ENCODE assay signal across 8 cellular contexts in genomic region chr12:124754949-124755800, GRCh38.
DNase-seq lines count a peak whose midpoint lies in the region; ATAC-seq, FAIRE-seq and TF ChIP-seq lines count a peak whose summit lies in the region.

No MANE protein-coding gene starts in this region.

- H3K9me1 ChIP-seq in K562 (ENCODE audit: control insufficient read depth, insufficient read depth, low read length): no peaks in the 10 kb centered on the region

- peaks cover 8 to 12% of the 10 kb centered on the region in 2 donors for H3K9me3 Mint-ChIP-seq in stimulated activated naive B cell treated with anti-CD40 and anti-IgM and Interleukin-4, amounts not matched to agents 10 μg/mL and 1 μg/mL and 100 μg/mL, for 72 hours

- POLR2A ChIA-PET in K562 (lab: Yijun Ruan, JAX): interaction anchor here (1.0 kb wide), 1 partner anchor 156 kb away, joined by 3 read pairs; no protein-coding TSS in a partner anchor
- POLR2A ChIA-PET in OCI-LY7 (lab: Charles Lee): no interaction called here

- H3K9me2 ChIP-seq in OCI-LY7 (ENCODE audit: insufficient read depth, low read length): no peaks in the 10 kb centered on the region

- peaks cover 0 to 10% of the 10 kb centered on the region in 2 experiments; a peak in 1 of 5 replicates for H3K4me1 ChIP-seq in K562 (replicated peaks in 1 of 2; ENCODE audit: control insufficient read depth in 2 of 2, insufficient read depth in 2 of 2, low read length in 2 of 2)
- no peaks in the 10 kb centered on the region for H3K4me1 ChIP-seq in OCI-LY7 (ENCODE audit: insufficient read depth, low read length, poor library complexity, severe bottlenecking)

- H3K27ac ChIP-seq in K562 (ENCODE audit: extremely low read depth, low read depth, low read length) (no peak overlapping the region), OCI-LY7 (ENCODE audit: low read depth, low read length, poor library complexity, severe bottlenecking) (no peak overlapping the region)

- in situ Hi-C loops in K562 (cut with MboI): no loop called here

- no peak overlapping the region for H2AFZ ChIP-seq in K562 (ENCODE audit: low read depth, low read length)
- no peak overlapping the region for H2AFZ ChIP-seq in OCI-LY7 (ENCODE audit: low read length)

- TF ChIP-seq RAD21 in K562 (CRISPR knock-in tag; conservative IDR thresholded peaks at IDR 0.05 in 1 of 2, IDR thresholded peaks at IDR 0.05 in 1 of 2): no peak

- H3K4me1 Mint-ChIP-seq in stimulated activated naive B cell treated with anti-CD40 and anti-IgM and Interleukin-4, amounts not matched to agents 10 μg/mL and 1 μg/mL and 100 μg/mL, for 72 hours: peaks cover 16 to 21% of the 10 kb centered on the region in 2 donors

- H3K4me2 ChIP-seq in K562 (ENCODE audit: insufficient read depth, low read length): no peak overlapping the region
- no peak overlapping the region for H3K4me2 ChIP-seq in OCI-LY7 (ENCODE audit: low read length)

- peaks cover 0 to 7% of the 10 kb centered on the region in 2 donors for H3K36me3 Mint-ChIP-seq in stimulated activated naive B cell treated with anti-CD40 and anti-IgM and Interleukin-4, amounts not matched to agents 10 μg/mL and 1 μg/mL and 100 μg/mL, for 72 hours

- intact Hi-C loops in K562 (cut with micrococcal nuclease) (loop anchor here (5.0 kb wide), 2 partner anchors 188 to 718 kb away; partner anchors contain the start of gene NCOR2), OCI-LY7 (cut with micrococcal nuclease; ENCODE audit: unreplicated experiment) (loop anchor here (5.0 kb wide), 1 partner anchor 718 kb away; no protein-coding TSS in a partner anchor)

- H3K4me3 ChIP-seq in K562 (no peak overlapping the region), OCI-LY7 (ENCODE audit: low read depth, low read length, poor library complexity, severe bottlenecking) (no peak overlapping the region)

- no peak overlapping the region for H3K9ac ChIP-seq in K562 (ENCODE audit: insufficient read depth in 1 of 2, low read depth in 2 of 2, low read length in 2 of 2)

- BruUV-seq in K562 (replicated peaks; lab: Mats Ljungman, UMichigan) (no TSS peak), OCI-LY7 (replicated peaks; lab: Mats Ljungman, UMichigan) (no TSS peak)

- no peak for TF ChIP-seq EP300 in K562 (IDR thresholded peaks at IDR 0.05; ENCODE audit: low read length)

- H3K27me3 ChIP-seq in K562 (ENCODE audit: control insufficient read depth in 2 of 2, insufficient read depth in 2 of 2, low read length in 2 of 2): peaks cover 61 to 91% of the 10 kb centered on the region in 2 experiments

- FAIRE-seq in K562 (lab: Jason Lieb, UNC): no peak

- H3K36me3 ChIP-seq in K562 (ENCODE audit: control insufficient read depth, insufficient read depth, low read length): no peaks in the 10 kb centered on the region
- H3K36me3 ChIP-seq in OCI-LY7 (ENCODE audit: insufficient read depth, low read length): no peaks in the 10 kb centered on the region

- H3K79me2 ChIP-seq in K562 (ENCODE audit: control insufficient read depth, insufficient read depth, low read length) (no peaks in the 10 kb centered on the region), OCI-LY7 (ENCODE audit: insufficient read depth, low read depth, low read length) (no peaks in the 10 kb centered on the region)

- no peak overlapping the region for H3K27ac Mint-ChIP-seq in stimulated activated naive B cell treated with anti-CD40 and anti-IgM and Interleukin-4, amounts not matched to agents 10 μg/mL and 1 μg/mL and 100 μg/mL, for 72 hours

- peak; percentile 74 for ATAC-seq in GM19438 (IDR thresholded peaks at IDR 0.05; ENCODE audit: low read depth, unreplicated experiment)
- ATAC-seq in K562: peak; percentile 22; the same call in 2 of the 3 replicates
- ATAC-seq in stimulated activated naive B cell treated with anti-CD40 and anti-IgM and Interleukin-4, amounts not matched to agents 10 μg/mL and 1 μg/mL and 100 μg/mL, for 72 hours (replicated peaks): peak; percentile 44 to 48

- peak; percentile 89 for DNase-seq in NCI-H2196 treated with DMSO at 0.1 percent for 48 hours (lab: John Stamatoyannopoulos, UW; ENCODE audit: unreplicated experiment)
- no peak for DNase-seq in K562 (ENCODE audit: extremely low read depth in 1 of 4, low spot score in 3 of 4)
- DNase-seq in iris pigment epithelial cell (ENCODE audit: low read depth): peak; percentile 95
- no peak for DNase-seq in stimulated activated naive B cell treated with anti-CD40 and anti-IgM and Interleukin-4, amounts not matched to agents 10 μg/mL and 1 μg/mL and 100 μg/mL, for 72 hours
- DNase-seq in OCI-LY7 (ENCODE audit: low spot score): no peak
- DNase-seq in stimulated activated CD4-positive, alpha-beta T cell treated with anti-CD3 and anti-CD28 coated beads, Interleukin-4, amount 100 ng/mL, for 1 hour: no peak
- DNase-seq in activated CD4-positive, alpha-beta T cell treated with anti-CD3 and anti-CD28 coated beads for 48 hours: no peak

- WGBS in K562 (ENCODE audit: insufficient coverage, low coverage, missing lambda C conversion rate): 2% methylated on average over 16 of the region's 20 CpGs

- TF ChIP-seq POLR2A in K562 (conservative IDR thresholded peaks at IDR 0.05): no peak

- no peak for TF ChIP-seq CTCF in K562 (IDR thresholded peaks at IDR 0.05 in 2 of 3, conservative IDR thresholded peaks at IDR 0.05 in 1 of 3; ENCODE audit: insufficient read depth in 2 of 3, low read depth in 1 of 3, low read length in 3 of 3)
- TF ChIP-seq CTCF in OCI-LY7 (conservative IDR thresholded peaks at IDR 0.05; ENCODE audit: low read length): no peak

- peaks cover 44 to 47% of the 10 kb centered on the region in 2 donors for H3K27me3 Mint-ChIP-seq in stimulated activated naive B cell treated with anti-CD40 and anti-IgM and Interleukin-4, amounts not matched to agents 10 μg/mL and 1 μg/mL and 100 μg/mL, for 72 hours

- no peak overlapping the region for H3K4me3 Mint-ChIP-seq in stimulated activated naive B cell treated with anti-CD40 and anti-IgM and Interleukin-4, amounts not matched to agents 10 μg/mL and 1 μg/mL and 100 μg/mL, for 72 hours

- peaks cover 10% of the 10 kb centered on the region for H3K9me3 ChIP-seq in K562 (replicated peaks; ENCODE audit: control insufficient read depth, insufficient read depth, low read depth, low read length)
- H3K9me3 ChIP-seq in OCI-LY7 (ENCODE audit: low read length): no peaks in the 10 kb centered on the region

- CTCF ChIA-PET in K562 (lab: Yijun Ruan, JAX; ENCODE audit: low intra/inter-chr PET ratio) (no interaction called here), OCI-LY7 (lab: Charles Lee; ENCODE audit: unreplicated experiment) (no interaction called here)

- H4K20me1 ChIP-seq in K562 (replicated peaks; ENCODE audit: control insufficient read depth, insufficient read depth, low read length) (no peaks in the 10 kb centered on the region; the same call in 1 of the 2 replicates), OCI-LY7 (ENCODE audit: insufficient read depth, low read length) (no peaks in the 10 kb centered on the region)

TF ChIP-seq in K562, 482 proteins besides CTCF, POLR2A, EP300 and RAD21 (continues in another document):
- TF ChIP-seq ZNF445 (CRISPR knock-in tag; IDR thresholded peaks at IDR 0.05; ENCODE audit: low read depth) (no peak), L3MBTL2 (IDR thresholded peaks at IDR 0.05) (no peak), ZNF609 (CRISPR knock-in tag; IDR thresholded peaks at IDR 0.05; ENCODE audit: borderline replicate concordance) (no peak), ZNF121 (CRISPR knock-in tag; conservative IDR thresholded peaks at IDR 0.05) (no peak), TEAD4 (IDR thresholded peaks at IDR 0.05; ENCODE audit: low read length) (no peak), TEAD4 (CRISPR knock-in tag; IDR thresholded peaks at IDR 0.05; ENCODE audit: borderline replicate concordance) (no peak), MCM5 (IDR thresholded peaks at IDR 0.05; ENCODE audit: low read depth) (no peak), ZNF561 (CRISPR knock-in tag; conservative IDR thresholded peaks at IDR 0.05) (no peak), ZNF766 (CRISPR knock-in tag; conservative IDR thresholded peaks at IDR 0.05) (no peak), ARNT (IDR thresholded peaks at IDR 0.05) (no peak), CEBPG (CRISPR knock-in tag; IDR thresholded peaks at IDR 0.05) (no peak), CEBPG (tag; conservative IDR thresholded peaks at IDR 0.05 in 1 of 2, IDR thresholded peaks at IDR 0.05 in 1 of 2) (no peak), ASH1L (IDR thresholded peaks at IDR 0.05; ENCODE audit: borderline replicate concordance, low read depth, partially characterized antibody) (no peak), ZNF175 (CRISPR knock-in tag; IDR thresholded peaks at IDR 0.05; ENCODE audit: low read depth) (no peak)

Comparison
In these comparisons a context has a peak if more than half of its experiments do, and no peak if none do; other contexts are left out.
1. ATAC-seq: peak in every context shown above with its lines; median percentile 74 in GM19438; 46 in stimulated activated naive B cell treated with anti-CD40 and anti-IgM and Interleukin-4, amounts not matched to agents 10 μg/mL and 1 μg/mL and 100 μg/mL, for 72 hours; 22 in K562.
2. DNase-seq: peak in NCI-H2196 treated with DMSO at 0.1 percent for 48 hours (single experiment) and iris pigment epithelial cell (single experiment); none in K562 (0 of 4), stimulated activated naive B cell treated with anti-CD40 and anti-IgM and Interleukin-4, amounts not matched to agents 10 μg/mL and 1 μg/mL and 100 μg/mL, for 72 hours (single experiment), OCI-LY7 (single experiment), stimulated activated CD4-positive, alpha-beta T cell treated with anti-CD3 and anti-CD28 coated beads, Interleukin-4, amount 100 ng/mL, for 1 hour (single experiment) and activated CD4-positive, alpha-beta T cell treated with anti-CD3 and anti-CD28 coated beads for 48 hours (single experiment).